In genomic region chr16:57159447-57159846, GRCh38 we compare ENCODE assay signal across 1 cellular context.
TF ChIP-seq lines count a peak whose summit lies in the region.

No MANE protein-coding gene starts in this region.

TF ChIP-seq in WTC11, 78 proteins besides CTCF, POLR2A, EP300 and RAD21:
- TF ChIP-seq ETV6 (CRISPR knock-in tag; IDR thresholded peaks at IDR 0.05) (peak; percentile 100), ELF4 (CRISPR knock-in tag; IDR thresholded peaks at IDR 0.05; ENCODE audit: low read depth) (no peak), ZNF317 (CRISPR knock-in tag; IDR thresholded peaks at IDR 0.05; ENCODE audit: borderline replicate concordance, low read depth) (no peak), IRF2 (CRISPR knock-in tag; IDR thresholded peaks at IDR 0.05; ENCODE audit: borderline replicate concordance, low read depth) (no peak)
